In the genomic region with DNA sequence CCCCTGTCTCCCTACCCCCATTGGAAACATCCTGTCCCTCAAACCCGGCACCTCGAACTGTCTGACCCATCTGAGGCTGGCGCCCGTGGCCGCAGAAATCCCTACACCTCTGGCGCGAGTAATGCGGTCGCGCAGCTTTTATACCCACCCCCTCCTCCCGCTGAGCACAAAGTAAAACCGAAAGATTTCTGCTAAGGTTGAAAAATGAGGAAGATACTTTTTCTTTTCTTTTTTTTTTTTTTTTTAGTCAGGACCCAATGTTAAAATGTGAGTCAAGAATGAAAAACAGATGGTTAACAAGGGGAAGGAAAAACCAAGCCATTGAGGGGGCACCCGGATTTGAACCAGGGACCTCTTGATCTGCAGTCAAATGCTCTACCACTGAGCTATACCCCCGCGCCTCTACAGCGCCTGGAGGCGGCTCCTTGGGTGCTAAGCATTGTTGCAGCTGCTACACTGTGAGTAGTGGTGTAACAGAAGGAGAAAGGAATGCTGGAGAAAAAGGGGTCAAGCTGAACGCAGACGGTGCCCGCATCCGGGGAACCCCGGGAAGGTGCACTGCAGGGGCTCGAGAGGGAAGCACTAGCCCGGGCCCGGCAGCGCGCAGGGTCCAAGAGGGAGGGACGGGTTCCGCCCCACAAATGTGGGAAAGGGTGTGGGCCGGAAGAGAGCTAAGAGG, we compare ENCODE assay signal across 8 cellular contexts.
A peak's percentile ranks its signal among the peaks of the same experiment; 100 is the strongest.
DNase-seq lines count a peak whose midpoint lies in the region; ATAC-seq lines count a peak whose summit lies in the region.

No MANE protein-coding gene starts in this region.

- peak overlapping the region; percentile 94 for H3K27ac ChIP-seq in cingulate gyrus (ENCODE audit: low read depth, low read length)

- DNase-seq in Ammon's horn (ENCODE audit: low spot score) (peak; percentile 90), NCI-H510A treated with DMSO at 0.1 percent for 48 hours (lab: John Stamatoyannopoulos, UW) (peak; percentile 76), left kidney (ENCODE audit: low read depth, low spot score) (peak; percentile 96)
- peak; percentile 96 for DNase-seq in activated CD4-positive, alpha-beta T cell treated with anti-CD3 and anti-CD28 coated beads for 48 hours
- DNase-seq in stimulated activated CD4-positive, alpha-beta T cell treated with anti-CD3 and anti-CD28 coated beads, Interleukin-2, amount 100 ng/mL, for 24 hours = peak; percentile 94 to 96

- ATAC-seq in GM19025 (IDR thresholded peaks at IDR 0.05; ENCODE audit: low read depth, unreplicated experiment) = peak; percentile 26
- peak; percentile 44 for ATAC-seq in HG03354 (IDR thresholded peaks at IDR 0.05; ENCODE audit: poor library complexity, severe bottlenecking, unreplicated experiment)

Comparison
In these comparisons a context has a peak if more than half of its experiments do, and no peak if none do; other contexts are left out.
1. Peak in every context shown above with its lines: DNase-seq, ATAC-seq and H3K27ac ChIP-seq.